ENCODE assay signal across 8 cellular contexts in the genomic region with DNA sequence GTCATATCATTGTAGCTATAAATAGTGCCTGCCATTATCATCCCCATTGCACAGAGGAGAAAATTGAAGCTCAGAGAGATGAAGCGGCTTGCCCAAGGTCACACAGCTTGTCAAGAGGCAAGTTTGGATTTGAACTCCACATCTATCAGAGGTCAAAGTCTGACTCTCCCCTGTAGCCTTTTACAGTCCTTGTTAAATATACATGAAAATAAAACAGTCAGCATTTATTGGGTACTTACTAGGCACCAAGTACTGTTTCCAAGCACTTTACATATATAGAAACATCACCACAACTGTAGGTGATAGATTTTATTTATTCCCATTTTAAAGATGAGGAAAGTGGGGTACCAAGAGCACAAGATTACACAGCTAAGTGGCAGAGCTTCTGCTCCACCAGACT.
"Had no signal": no experiment of that assay in that cellular context is flagged by ENCODE, and none has a peak within 500 bp of the region (broad histone marks: within the 10 kb centered on the region; RNA-seq: fewer than 3 reads in every experiment).

No MANE protein-coding gene starts in this region.

- FAIRE-seq: H1, H54, HTR-8/SVneo had no signal

- H3K4me3 ChIP-seq: GM23338 had no signal

- ATAC-seq: GM23338 had no signal

- H2AFZ ChIP-seq: GM23338 had no signal

- DNase-seq: H9, HCEC 1CT, KBM-7 had no signal

- H3K27ac ChIP-seq: KMS-11 had no signal

- H3K9ac ChIP-seq: KMS-11 had no signal

- H3K4me2 ChIP-seq: GM23338, KMS-11 had no signal
